In genomic region chr18:49814147-49814499, GRCh38 we compare ENCODE assay signal across 1 cellular context.
TF ChIP-seq lines count a peak whose summit lies in the region.

No MANE protein-coding gene starts in this region.

TF ChIP-seq in K562, 482 proteins besides CTCF, POLR2A, EP300 and RAD21 (continues in another document):
- TF ChIP-seq, protein P1, sequence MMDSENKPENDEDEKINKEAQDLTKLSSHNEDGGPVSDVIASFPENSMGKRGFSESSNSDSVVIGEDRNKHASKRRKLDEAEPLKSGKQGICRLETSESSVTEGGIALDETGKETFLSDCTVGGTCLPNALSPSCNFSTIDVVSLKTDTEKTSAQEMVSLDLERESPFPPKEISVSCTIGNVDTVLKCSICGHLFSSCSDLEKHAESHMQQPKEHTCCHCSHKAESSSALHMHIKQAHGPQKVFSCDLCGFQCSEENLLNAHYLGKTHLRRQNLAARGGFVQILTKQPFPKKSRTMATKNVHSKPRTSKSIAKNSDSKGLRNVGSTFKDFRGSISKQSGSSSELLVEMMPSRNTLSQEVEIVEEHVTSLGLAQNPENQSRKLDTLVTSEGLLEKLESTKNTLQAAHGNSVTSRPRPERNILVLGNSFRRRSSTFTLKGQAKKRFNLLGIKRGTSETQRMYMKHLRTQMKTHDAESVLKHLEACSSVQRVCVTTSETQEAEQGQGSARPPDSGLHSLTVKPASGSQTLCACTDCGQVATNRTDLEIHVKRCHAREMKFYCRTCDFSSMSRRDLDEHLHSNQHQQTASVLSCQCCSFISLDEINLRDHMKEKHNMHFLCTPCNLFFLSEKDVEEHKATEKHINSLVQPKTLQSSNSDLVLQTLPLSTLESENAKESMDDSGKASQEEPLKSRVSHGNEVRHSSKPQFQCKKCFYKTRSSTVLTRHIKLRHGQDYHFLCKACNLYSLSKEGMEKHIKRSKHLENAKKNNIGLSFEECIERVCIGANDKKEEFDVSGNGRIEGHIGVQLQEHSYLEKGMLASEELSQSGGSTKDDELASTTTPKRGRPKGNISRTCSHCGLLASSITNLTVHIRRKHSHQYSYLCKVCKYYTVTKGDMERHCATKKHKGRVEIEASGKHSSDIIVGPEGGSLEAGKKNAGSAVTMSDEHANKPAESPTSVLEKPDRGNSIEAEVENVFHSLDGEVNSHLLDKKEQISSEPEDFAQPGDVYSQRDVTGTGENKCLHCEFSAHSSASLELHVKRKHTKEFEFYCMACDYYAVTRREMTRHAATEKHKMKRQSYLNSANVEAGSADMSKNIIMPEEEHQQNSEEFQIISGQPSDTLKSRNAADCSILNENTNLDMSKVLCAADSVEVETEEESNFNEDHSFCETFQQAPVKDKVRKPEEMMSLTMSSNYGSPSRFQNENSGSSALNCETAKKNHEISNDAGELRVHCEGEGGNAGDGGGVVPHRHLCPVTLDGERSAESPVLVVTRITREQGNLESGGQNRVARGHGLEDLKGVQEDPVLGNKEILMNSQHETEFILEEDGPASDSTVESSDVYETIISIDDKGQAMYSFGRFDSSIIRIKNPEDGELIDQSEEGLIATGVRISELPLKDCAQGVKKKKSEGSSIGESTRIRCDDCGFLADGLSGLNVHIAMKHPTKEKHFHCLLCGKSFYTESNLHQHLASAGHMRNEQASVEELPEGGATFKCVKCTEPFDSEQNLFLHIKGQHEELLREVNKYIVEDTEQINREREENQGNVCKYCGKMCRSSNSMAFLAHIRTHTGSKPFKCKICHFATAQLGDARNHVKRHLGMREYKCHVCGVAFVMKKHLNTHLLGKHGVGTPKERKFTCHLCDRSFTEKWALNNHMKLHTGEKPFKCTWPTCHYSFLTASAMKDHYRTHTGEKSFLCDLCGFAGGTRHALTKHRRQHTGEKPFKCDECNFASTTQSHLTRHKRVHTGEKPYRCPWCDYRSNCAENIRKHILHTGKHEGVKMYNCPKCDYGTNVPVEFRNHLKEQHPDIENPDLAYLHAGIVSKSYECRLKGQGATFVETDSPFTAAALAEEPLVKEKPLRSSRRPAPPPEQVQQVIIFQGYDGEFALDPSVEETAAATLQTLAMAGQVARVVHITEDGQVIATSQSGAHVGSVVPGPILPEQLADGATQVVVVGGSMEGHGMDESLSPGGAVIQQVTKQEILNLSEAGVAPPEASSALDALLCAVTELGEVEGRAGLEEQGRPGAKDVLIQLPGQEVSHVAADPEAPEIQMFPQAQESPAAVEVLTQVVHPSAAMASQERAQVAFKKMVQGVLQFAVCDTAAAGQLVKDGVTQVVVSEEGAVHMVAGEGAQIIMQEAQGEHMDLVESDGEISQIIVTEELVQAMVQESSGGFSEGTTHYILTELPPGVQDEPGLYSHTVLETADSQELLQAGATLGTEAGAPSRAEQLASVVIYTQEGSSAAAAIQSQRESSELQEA (IDR thresholded peaks at IDR 0.05; ENCODE audit: low read depth), result no peak
- TF ChIP-seq TFAP4 (CRISPR knock-in tag; IDR thresholded peaks at IDR 0.05; ENCODE audit: borderline replicate concordance) (0 out of 2 replicates have a peak, but pooled peaks have one; percentile 14), ZNF764 (CRISPR knock-in tag; IDR thresholded peaks at IDR 0.05; ENCODE audit: low read depth) (no peak), ZNF511 (CRISPR knock-in tag; IDR thresholded peaks at IDR 0.05) (0 out of 2 replicates have a peak, but pooled peaks have one; percentile 24), ZFPM2 (CRISPR knock-in tag; IDR thresholded peaks at IDR 0.05) (no peak), NFIX (CRISPR knock-in tag; IDR thresholded peaks at IDR 0.05; ENCODE audit: low read depth) (no peak), HNRNPL (IDR thresholded peaks at IDR 0.05; ENCODE audit: low read depth, low read length) (no peak), CHAMP1 (IDR thresholded peaks at IDR 0.05) (no peak), U2AF1 (optimal IDR thresholded peaks at IDR 0.05; ENCODE audit: low read depth, low read length) (no peak), RBFOX2 (IDR thresholded peaks at IDR 0.05; ENCODE audit: low read depth, low read length) (peak; percentile 13), HSF4 (CRISPR knock-in tag; IDR thresholded peaks at IDR 0.05; ENCODE audit: borderline replicate concordance) (no peak), ZNF121 (CRISPR knock-in tag; conservative IDR thresholded peaks at IDR 0.05) (no peak), HDAC2 (IDR thresholded peaks at IDR 0.05) (no peak), ZFP36 (IDR thresholded peaks at IDR 0.05; ENCODE audit: low read depth, low read length, partially characterized antibody) (no peak), HNRNPH1 (optimal IDR thresholded peaks at IDR 0.05; ENCODE audit: low read depth, low read length) (no peak), KLF10 (CRISPR knock-in tag; IDR thresholded peaks at IDR 0.05) (no peak), HBP1 (CRISPR knock-in tag; IDR thresholded peaks at IDR 0.05) (no peak)
- TF ChIP-seq, protein P2, sequence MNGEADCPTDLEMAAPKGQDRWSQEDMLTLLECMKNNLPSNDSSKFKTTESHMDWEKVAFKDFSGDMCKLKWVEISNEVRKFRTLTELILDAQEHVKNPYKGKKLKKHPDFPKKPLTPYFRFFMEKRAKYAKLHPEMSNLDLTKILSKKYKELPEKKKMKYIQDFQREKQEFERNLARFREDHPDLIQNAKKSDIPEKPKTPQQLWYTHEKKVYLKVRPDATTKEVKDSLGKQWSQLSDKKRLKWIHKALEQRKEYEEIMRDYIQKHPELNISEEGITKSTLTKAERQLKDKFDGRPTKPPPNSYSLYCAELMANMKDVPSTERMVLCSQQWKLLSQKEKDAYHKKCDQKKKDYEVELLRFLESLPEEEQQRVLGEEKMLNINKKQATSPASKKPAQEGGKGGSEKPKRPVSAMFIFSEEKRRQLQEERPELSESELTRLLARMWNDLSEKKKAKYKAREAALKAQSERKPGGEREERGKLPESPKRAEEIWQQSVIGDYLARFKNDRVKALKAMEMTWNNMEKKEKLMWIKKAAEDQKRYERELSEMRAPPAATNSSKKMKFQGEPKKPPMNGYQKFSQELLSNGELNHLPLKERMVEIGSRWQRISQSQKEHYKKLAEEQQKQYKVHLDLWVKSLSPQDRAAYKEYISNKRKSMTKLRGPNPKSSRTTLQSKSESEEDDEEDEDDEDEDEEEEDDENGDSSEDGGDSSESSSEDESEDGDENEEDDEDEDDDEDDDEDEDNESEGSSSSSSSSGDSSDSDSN (IDR thresholded peaks at IDR 0.05; ENCODE audit: borderline replicate concordance in 1 of 2, low read depth in 2 of 2, low read length in 2 of 2), result 0 out of 4 replicates have a peak, but pooled peaks of 1 of the 2 experiments have one; percentile 32
- TF ChIP-seq, protein P3, sequence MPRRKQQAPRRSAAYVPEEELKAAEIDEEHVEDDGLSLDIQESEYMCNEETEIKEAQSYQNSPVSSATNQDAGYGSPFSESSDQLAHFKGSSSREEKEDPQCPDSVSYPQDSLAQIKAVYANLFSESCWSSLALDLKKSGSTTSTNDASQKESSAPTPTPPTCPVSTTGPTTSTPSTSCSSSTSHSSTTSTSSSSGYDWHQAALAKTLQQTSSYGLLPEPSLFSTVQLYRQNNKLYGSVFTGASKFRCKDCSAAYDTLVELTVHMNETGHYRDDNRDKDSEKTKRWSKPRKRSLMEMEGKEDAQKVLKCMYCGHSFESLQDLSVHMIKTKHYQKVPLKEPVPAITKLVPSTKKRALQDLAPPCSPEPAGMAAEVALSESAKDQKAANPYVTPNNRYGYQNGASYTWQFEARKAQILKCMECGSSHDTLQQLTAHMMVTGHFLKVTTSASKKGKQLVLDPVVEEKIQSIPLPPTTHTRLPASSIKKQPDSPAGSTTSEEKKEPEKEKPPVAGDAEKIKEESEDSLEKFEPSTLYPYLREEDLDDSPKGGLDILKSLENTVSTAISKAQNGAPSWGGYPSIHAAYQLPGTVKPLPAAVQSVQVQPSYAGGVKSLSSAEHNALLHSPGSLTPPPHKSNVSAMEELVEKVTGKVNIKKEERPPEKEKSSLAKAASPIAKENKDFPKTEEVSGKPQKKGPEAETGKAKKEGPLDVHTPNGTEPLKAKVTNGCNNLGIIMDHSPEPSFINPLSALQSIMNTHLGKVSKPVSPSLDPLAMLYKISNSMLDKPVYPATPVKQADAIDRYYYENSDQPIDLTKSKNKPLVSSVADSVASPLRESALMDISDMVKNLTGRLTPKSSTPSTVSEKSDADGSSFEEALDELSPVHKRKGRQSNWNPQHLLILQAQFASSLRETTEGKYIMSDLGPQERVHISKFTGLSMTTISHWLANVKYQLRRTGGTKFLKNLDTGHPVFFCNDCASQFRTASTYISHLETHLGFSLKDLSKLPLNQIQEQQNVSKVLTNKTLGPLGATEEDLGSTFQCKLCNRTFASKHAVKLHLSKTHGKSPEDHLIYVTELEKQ (CRISPR knock-in tag; IDR thresholded peaks at IDR 0.05), result no peak
- TF ChIP-seq, protein P4, sequence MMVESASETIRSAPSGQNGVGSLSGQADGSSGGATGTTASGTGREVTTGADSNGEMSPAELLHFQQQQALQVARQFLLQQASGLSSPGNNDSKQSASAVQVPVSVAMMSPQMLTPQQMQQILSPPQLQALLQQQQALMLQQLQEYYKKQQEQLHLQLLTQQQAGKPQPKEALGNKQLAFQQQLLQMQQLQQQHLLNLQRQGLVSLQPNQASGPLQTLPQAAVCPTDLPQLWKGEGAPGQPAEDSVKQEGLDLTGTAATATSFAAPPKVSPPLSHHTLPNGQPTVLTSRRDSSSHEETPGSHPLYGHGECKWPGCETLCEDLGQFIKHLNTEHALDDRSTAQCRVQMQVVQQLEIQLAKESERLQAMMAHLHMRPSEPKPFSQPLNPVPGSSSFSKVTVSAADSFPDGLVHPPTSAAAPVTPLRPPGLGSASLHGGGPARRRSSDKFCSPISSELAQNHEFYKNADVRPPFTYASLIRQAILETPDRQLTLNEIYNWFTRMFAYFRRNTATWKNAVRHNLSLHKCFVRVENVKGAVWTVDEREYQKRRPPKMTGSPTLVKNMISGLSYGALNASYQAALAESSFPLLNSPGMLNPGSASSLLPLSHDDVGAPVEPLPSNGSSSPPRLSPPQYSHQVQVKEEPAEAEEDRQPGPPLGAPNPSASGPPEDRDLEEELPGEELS (CRISPR knock-in tag; IDR thresholded peaks at IDR 0.05; ENCODE audit: borderline replicate concordance), result no peak
- TF ChIP-seq, protein P5, sequence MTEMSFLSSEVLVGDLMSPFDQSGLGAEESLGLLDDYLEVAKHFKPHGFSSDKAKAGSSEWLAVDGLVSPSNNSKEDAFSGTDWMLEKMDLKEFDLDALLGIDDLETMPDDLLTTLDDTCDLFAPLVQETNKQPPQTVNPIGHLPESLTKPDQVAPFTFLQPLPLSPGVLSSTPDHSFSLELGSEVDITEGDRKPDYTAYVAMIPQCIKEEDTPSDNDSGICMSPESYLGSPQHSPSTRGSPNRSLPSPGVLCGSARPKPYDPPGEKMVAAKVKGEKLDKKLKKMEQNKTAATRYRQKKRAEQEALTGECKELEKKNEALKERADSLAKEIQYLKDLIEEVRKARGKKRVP (CRISPR knock-in tag; IDR thresholded peaks at IDR 0.05), result peak; percentile 32; the same call in 1 of the 2 replicates
- TF ChIP-seq, protein P6, sequence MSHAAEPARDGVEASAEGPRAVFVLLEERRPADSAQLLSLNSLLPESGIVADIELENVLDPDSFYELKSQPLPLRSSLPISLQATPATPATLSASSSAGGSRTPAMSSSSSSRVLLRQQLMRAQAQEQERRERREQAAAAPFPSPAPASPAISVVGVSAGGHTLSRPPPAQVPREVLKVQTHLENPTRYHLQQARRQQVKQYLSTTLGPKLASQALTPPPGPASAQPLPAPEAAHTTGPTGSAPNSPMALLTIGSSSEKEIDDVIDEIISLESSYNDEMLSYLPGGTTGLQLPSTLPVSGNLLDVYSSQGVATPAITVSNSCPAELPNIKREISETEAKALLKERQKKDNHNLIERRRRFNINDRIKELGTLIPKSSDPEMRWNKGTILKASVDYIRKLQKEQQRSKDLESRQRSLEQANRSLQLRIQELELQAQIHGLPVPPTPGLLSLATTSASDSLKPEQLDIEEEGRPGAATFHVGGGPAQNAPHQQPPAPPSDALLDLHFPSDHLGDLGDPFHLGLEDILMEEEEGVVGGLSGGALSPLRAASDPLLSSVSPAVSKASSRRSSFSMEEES (CRISPR knock-in tag; IDR thresholded peaks at IDR 0.05), result no peak
- TF ChIP-seq, protein P7, sequence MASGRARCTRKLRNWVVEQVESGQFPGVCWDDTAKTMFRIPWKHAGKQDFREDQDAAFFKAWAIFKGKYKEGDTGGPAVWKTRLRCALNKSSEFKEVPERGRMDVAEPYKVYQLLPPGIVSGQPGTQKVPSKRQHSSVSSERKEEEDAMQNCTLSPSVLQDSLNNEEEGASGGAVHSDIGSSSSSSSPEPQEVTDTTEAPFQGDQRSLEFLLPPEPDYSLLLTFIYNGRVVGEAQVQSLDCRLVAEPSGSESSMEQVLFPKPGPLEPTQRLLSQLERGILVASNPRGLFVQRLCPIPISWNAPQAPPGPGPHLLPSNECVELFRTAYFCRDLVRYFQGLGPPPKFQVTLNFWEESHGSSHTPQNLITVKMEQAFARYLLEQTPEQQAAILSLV (tag; IDR thresholded peaks at IDR 0.05), result no peak
